In the genomic region with DNA sequence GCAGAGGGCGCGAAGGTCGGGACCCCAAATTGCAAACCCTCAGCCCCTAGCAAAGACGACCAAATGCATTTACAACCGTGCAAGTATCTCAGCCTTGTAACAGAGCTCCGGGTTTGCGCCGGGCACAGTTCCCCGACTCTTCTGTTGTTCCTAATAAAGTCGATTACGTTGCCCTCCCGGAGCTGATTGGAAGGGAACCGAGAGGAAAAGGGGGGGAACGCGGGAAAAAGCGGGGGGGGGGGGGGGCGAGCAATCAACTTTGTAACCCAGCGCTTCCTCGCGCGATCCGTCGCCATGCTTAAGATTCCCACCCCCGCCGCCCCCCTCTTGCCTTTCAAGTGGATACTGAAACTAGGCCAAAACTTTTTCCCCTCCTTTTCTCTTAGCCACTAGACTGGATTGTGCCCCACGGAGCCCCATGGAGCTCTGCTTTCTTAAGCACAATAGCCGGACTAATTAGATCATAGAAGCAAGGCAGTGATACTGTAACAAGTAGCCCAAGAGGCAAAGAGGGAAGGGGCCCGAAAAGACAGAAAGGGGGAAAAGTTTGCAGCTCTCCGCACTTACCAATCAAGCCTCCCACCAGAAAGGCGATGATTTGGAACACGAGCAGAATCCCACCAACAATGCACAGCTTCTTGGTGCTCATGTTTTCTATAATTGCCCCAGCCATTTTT, we compare ENCODE assay signal across 8 cellular contexts. TPM values are rescaled to one million over a fixed set of nuclear protein-coding genes. Genes with fewer than 3 reads are reported as not detected.
A peak's percentile ranks its signal among the peaks of the same experiment; 100 is the strongest.
DNase-seq lines count a peak whose midpoint lies in the region; ATAC-seq and TF ChIP-seq lines count a peak whose summit lies in the region.

No MANE protein-coding gene starts in this region.

- H3K9me3 Mint-ChIP-seq in activated naive CD4-positive, alpha-beta T cell treated with anti-CD3 and anti-CD28 coated beads, Interleukin-2, amount 50 U/mL, for 72 hours, result no peaks in the 10 kb centered on the region

- H3K27me3 ChIP-seq in KMS-11 (ENCODE audit: insufficient read depth, low read depth) (no peaks in the 10 kb centered on the region), rectal smooth muscle tissue (ENCODE audit: control insufficient read depth, insufficient read depth, low read length) (no peaks in the 10 kb centered on the region)

- no peak overlapping the region for H3K27ac Mint-ChIP-seq in activated naive CD4-positive, alpha-beta T cell treated with anti-CD3 and anti-CD28 coated beads, Interleukin-2, amount 50 U/mL, for 72 hours

- ATAC-seq in activated naive CD4-positive, alpha-beta T cell treated with anti-CD3 and anti-CD28 coated beads, Interleukin-2, amount 50 U/mL, for 72 hours, result no peak
- ATAC-seq in GM19455 (IDR thresholded peaks at IDR 0.05; ENCODE audit: unreplicated experiment), result no peak

- no peaks in the 10 kb centered on the region for H3K36me3 ChIP-seq in KMS-11 (ENCODE audit: insufficient read depth)
- H3K36me3 ChIP-seq in rectal smooth muscle tissue (ENCODE audit: control insufficient read depth, insufficient read depth, low read length), result no peaks in the 10 kb centered on the region

- no peak for TF ChIP-seq POLR2A in erythroblast (IDR thresholded peaks at IDR 0.05; ENCODE audit: low read length)

- H3K4me2 ChIP-seq in KMS-11, result peak overlapping the region; percentile 66

- H3K27ac ChIP-seq in KMS-11 (no peak overlapping the region), rectal smooth muscle tissue (ENCODE audit: low read depth, low read length) (peak overlapping the region; percentile 97)

- H3K4me1 ChIP-seq in KMS-11 (ENCODE audit: low read depth, poor library complexity, severe bottlenecking) (peaks cover 3% of the 10 kb centered on the region), rectal smooth muscle tissue (ENCODE audit: control insufficient read depth, insufficient read depth, low read length) (peaks cover 6% of the 10 kb centered on the region)

- TF ChIP-seq CTCF in KMS-11 (conservative IDR thresholded peaks at IDR 0.05; ENCODE audit: low read depth, low read length), result no peak

- no peaks in the 10 kb centered on the region for H3K79me2 ChIP-seq in KMS-11 (ENCODE audit: insufficient read depth, low read depth)

- peak overlapping the region; percentile 86 for H2AFZ ChIP-seq in KMS-11 (ENCODE audit: low read depth)

- no peak overlapping the region for H3K4me3 ChIP-seq in KMS-11 (IDR thresholded peaks at IDR 0.05; ENCODE audit: insufficient read depth, low read depth, low read length)
- H3K4me3 ChIP-seq in rectal smooth muscle tissue (ENCODE audit: low read length), result peak overlapping the region; percentile 85

- peaks cover 0 to 5% of the 10 kb centered on the region in 2 donors for H3K36me3 Mint-ChIP-seq in activated naive CD4-positive, alpha-beta T cell treated with anti-CD3 and anti-CD28 coated beads, Interleukin-2, amount 50 U/mL, for 72 hours

- DNase-seq in C1 segment of cervical spinal cord (lab: John Stamatoyannopoulos, UW), result peak in 8 of 14 donors; percentile 34 to 67 (median 56)
- DNase-seq in anterior cingulate cortex (lab: John Stamatoyannopoulos, UW), result peak in 42 of 58 donors; percentile 5 to 72 (median 44)
- peak; percentile 16 to 53 for DNase-seq in hippocampal formation (lab: John Stamatoyannopoulos, UW)
- DNase-seq in activated naive CD4-positive, alpha-beta T cell treated with anti-CD3 and anti-CD28 coated beads, Interleukin-2, amount 50 U/mL, for 72 hours (ENCODE audit: low spot score in 2 of 2), result no peak
- no peak for DNase-seq in erythroblast (lab: John Stamatoyannopoulos, UW)

- peak overlapping the region; percentile 42; the same call in 1 of the 2 replicates for H3K9ac ChIP-seq in KMS-11
- H3K9ac ChIP-seq in rectal smooth muscle tissue (ENCODE audit: low read length), result peak overlapping the region; percentile 74

- H4K20me1 ChIP-seq in KMS-11 (ENCODE audit: insufficient read depth), result no peaks in the 10 kb centered on the region

RNA-seq across cellular contexts. Expression of gene WLS, which starts 0.6 kb away (rescaled TPM):
- total RNA-seq in activated naive CD4-positive, alpha-beta T cell treated with anti-CD3 and anti-CD28 coated beads, Interleukin-2, amount 50 U/mL, for 72 hours, result not detected

Comparison
In these comparisons a context has a peak if more than half of its experiments do, and no peak if none do; other contexts are left out.
1. DNase-seq: peak in C1 segment of cervical spinal cord (8 of 14), anterior cingulate cortex (42 of 58) and hippocampal formation (2 of 2); none in activated naive CD4-positive, alpha-beta T cell treated with anti-CD3 and anti-CD28 coated beads, Interleukin-2, amount 50 U/mL, for 72 hours (0 of 2) and erythroblast (0 of 2).